1 cellular context compared by ENCODE assay signal in the genomic region with DNA sequence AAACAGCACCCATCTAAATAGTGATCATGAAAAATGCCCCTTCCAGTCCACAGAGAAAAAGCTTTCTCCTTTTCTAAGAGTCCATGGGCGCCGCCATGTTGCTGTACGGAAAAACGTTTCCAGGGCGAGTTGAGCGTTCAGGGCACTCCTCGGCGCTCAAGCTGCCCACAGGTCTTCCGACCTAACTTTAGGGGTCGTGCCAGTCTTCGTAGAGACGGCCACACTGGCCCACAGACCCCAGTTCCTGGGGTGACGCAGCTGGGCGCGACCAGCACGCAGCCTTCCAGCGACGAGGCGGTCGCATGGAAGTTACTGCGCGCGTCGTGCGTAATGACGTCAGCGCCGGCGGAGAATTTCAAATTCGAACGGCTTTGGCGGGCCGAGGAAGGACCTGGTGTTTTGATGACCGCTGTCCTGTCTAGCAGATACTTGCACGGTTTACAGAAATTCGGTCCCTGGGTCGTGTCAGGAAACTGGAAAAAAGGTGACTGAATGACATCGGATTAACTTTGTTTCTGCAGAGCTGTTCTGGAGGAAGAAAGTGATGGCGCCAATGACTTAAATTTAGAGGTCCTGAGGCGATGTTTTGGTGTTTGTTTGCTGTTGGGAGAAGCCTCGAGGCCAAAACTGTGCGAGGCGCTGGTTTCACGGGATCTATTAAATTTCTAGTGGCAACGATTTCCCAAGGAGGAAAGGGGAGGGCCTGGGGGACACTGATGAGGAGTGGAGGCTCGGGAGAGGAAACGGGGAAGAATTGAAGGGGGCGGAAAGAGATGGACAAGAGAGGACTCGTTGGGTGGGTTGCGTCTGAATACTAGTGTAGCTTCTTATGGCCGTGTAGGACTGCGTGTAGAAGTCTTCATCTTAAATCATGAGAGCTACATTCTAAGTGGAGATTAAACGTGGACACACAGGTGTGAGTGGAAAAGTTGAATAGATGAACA.
TF ChIP-seq lines count a peak whose summit lies in the region.

A gene with protein sequence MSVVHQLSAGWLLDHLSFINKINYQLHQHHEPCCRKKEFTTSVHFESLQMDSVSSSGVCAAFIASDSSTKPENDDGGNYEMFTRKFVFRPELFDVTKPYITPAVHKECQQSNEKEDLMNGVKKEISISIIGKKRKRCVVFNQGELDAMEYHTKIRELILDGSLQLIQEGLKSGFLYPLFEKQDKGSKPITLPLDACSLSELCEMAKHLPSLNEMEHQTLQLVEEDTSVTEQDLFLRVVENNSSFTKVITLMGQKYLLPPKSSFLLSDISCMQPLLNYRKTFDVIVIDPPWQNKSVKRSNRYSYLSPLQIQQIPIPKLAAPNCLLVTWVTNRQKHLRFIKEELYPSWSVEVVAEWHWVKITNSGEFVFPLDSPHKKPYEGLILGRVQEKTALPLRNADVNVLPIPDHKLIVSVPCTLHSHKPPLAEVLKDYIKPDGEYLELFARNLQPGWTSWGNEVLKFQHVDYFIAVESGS (minus strand): TSS at position 306 of the 944 bp plus-strand sequence. CDS start 4,289 bp downstream, outside the sequence.
A gene (plus strand): TSS at position 358 of the 944 bp plus-strand sequence. CDS start 1,429 bp downstream, outside the sequence.

TF ChIP-seq in HepG2, 621 proteins besides CTCF, POLR2A, EP300 and RAD21 (continued from another document):
- TF ChIP-seq, protein P1, sequence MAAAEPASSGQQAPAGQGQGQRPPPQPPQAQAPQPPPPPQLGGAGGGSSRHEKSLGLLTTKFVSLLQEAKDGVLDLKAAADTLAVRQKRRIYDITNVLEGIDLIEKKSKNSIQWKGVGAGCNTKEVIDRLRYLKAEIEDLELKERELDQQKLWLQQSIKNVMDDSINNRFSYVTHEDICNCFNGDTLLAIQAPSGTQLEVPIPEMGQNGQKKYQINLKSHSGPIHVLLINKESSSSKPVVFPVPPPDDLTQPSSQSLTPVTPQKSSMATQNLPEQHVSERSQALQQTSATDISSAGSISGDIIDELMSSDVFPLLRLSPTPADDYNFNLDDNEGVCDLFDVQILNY (CRISPR knock-in tag; conservative IDR thresholded peaks at IDR 0.05), result peak; percentile 99
- TF ChIP-seq KAT7 (CRISPR knock-in tag; IDR thresholded peaks at IDR 0.05; ENCODE audit: borderline replicate concordance), result no peak
- TF ChIP-seq, protein P2, sequence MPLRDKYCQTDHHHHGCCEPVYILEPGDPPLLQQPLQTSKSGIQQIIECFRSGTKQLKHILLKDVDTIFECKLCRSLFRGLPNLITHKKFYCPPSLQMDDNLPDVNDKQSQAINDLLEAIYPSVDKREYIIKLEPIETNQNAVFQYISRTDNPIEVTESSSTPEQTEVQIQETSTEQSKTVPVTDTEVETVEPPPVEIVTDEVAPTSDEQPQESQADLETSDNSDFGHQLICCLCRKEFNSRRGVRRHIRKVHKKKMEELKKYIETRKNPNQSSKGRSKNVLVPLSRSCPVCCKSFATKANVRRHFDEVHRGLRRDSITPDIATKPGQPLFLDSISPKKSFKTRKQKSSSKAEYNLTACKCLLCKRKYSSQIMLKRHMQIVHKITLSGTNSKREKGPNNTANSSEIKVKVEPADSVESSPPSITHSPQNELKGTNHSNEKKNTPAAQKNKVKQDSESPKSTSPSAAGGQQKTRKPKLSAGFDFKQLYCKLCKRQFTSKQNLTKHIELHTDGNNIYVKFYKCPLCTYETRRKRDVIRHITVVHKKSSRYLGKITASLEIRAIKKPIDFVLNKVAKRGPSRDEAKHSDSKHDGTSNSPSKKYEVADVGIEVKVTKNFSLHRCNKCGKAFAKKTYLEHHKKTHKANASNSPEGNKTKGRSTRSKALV (CRISPR knock-in tag; IDR thresholded peaks at IDR 0.05), result 0 out of 2 replicates have a peak, but pooled peaks have one; percentile 30
- TF ChIP-seq, protein P3, sequence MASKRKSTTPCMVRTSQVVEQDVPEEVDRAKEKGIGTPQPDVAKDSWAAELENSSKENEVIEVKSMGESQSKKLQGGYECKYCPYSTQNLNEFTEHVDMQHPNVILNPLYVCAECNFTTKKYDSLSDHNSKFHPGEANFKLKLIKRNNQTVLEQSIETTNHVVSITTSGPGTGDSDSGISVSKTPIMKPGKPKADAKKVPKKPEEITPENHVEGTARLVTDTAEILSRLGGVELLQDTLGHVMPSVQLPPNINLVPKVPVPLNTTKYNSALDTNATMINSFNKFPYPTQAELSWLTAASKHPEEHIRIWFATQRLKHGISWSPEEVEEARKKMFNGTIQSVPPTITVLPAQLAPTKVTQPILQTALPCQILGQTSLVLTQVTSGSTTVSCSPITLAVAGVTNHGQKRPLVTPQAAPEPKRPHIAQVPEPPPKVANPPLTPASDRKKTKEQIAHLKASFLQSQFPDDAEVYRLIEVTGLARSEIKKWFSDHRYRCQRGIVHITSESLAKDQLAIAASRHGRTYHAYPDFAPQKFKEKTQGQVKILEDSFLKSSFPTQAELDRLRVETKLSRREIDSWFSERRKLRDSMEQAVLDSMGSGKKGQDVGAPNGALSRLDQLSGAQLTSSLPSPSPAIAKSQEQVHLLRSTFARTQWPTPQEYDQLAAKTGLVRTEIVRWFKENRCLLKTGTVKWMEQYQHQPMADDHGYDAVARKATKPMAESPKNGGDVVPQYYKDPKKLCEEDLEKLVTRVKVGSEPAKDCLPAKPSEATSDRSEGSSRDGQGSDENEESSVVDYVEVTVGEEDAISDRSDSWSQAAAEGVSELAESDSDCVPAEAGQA (IDR thresholded peaks at IDR 0.05; ENCODE audit: low read depth), result peak; percentile 92
- TF ChIP-seq, protein P3 (CRISPR knock-in tag; IDR thresholded peaks at IDR 0.05; ENCODE audit: borderline replicate concordance), result no peak
